In genomic region chr18:13279181-13280065, GRCh38 we compare ENCODE assay signal across 9 cellular contexts.
DNase-seq lines count a peak whose midpoint lies in the region; ATAC-seq, FAIRE-seq and TF ChIP-seq lines count a peak whose summit lies in the region.
"Had no signal": no experiment of that assay in that cellular context is flagged by ENCODE, and none has a peak within 500 bp of the region (broad histone marks: within the 10 kb centered on the region; RNA-seq: fewer than 3 reads in every experiment).

No MANE protein-coding gene starts in this region.

- no peak for TF ChIP-seq POLR2A in heart left ventricle (IDR thresholded peaks at IDR 0.05)

- no peaks in the 10 kb centered on the region for H3K9me3 ChIP-seq in left ventricle myocardium inferior (replicated peaks)
- H3K9me3 ChIP-seq in heart left ventricle: no peaks in the 10 kb centered on the region

- H3K36me3 ChIP-seq in left ventricle myocardium inferior (peaks cover 26% of the 10 kb centered on the region), heart left ventricle (peaks cover 0 to 27% (median 8%) of the 10 kb centered on the region in 9 donors)

- H3K27ac ChIP-seq in left ventricle myocardium inferior (replicated peaks): peak overlapping the region; percentile 62
- H3K27ac ChIP-seq in heart left ventricle: peak overlapping the region in 6 of 12 donors; percentile 9 to 57 (median 27)

- H3K4me3 ChIP-seq in left ventricle myocardium inferior: no peak overlapping the region
- no peak overlapping the region for H3K4me3 ChIP-seq in heart left ventricle

- ATAC-seq in heart left ventricle: no peak

- FAIRE-seq in urothelium cell line (lab: Jason Lieb, UNC): no peak

- no peak for DNase-seq in left ventricle myocardium inferior
- DNase-seq in heart left ventricle: no peak
- peak; percentile 55 to 64 for DNase-seq in activated CD4-positive, alpha-beta T cell treated with anti-CD3 and anti-CD28 coated beads, Interleukin-2, amount 50 U/mL, for 4 hours
- DNase-seq in kidney glomerular epithelial cell (lab: John Stamatoyannopoulos, UW): peak; percentile 24
- DNase-seq in urothelium cell line (ENCODE audit: low spot score): peak; percentile 58
- DNase-seq in NCI-H146 (lab: John Stamatoyannopoulos, UW): no peak
- DNase-seq in epidermal melanocyte (ENCODE audit: insufficient read length, low spot score): no peak
- no peak for DNase-seq in amniotic stem cell (lab: John Stamatoyannopoulos, UW)
- DNase-seq: NCI-H1436 treated with DMSO at 0.1 percent for 48 hours had no signal

- H3K4me1 ChIP-seq in left ventricle myocardium inferior (peaks cover 48% of the 10 kb centered on the region), heart left ventricle (peaks cover 0 to 51% (median 30%) of the 10 kb centered on the region in 12 donors)

- 86 to 90% (median 89%) methylated on average over 22 of the region's 22 CpGs for WGBS in heart left ventricle, 4 donors

- intact Hi-C loops in left ventricle myocardium inferior (cut with micrococcal nuclease) (loop anchor here (10.0 kb wide), 1 partner anchor 55 kb away; no protein-coding TSS in a partner anchor), heart left ventricle (cut with DNase I) (loop anchor here in 3 of 10 donors (10.0 kb wide), 6 partner anchors 55 to 225 kb away; no protein-coding TSS in a partner anchor)

- H3K27me3 ChIP-seq in left ventricle myocardium inferior (ENCODE audit: low read depth) (no peaks in the 10 kb centered on the region), heart left ventricle (no peaks in the 10 kb centered on the region)

- TF ChIP-seq CTCF in left ventricle myocardium inferior (IDR thresholded peaks at IDR 0.05; ENCODE audit: borderline replicate concordance): no peak
- no peak for TF ChIP-seq CTCF in heart left ventricle (IDR thresholded peaks at IDR 0.05)

Comparison
In these comparisons a context has a peak if more than half of its experiments do, and no peak if none do; other contexts are left out.
1. DNase-seq: peak in activated CD4-positive, alpha-beta T cell treated with anti-CD3 and anti-CD28 coated beads, Interleukin-2, amount 50 U/mL, for 4 hours (2 of 2), kidney glomerular epithelial cell (single experiment) and urothelium cell line (single experiment); none in left ventricle myocardium inferior (single experiment), heart left ventricle (0 of 5), NCI-H146 (single experiment), epidermal melanocyte (single experiment) and amniotic stem cell (single experiment).